Comparison of ENCODE assay signal across 24 cellular contexts in genomic region chr10:9605231-9605630, GRCh38.
"Had no signal": no experiment of that assay in that cellular context is flagged by ENCODE, and none has a peak within 500 bp of the region (broad histone marks: within the 10 kb centered on the region; RNA-seq: fewer than 3 reads in every experiment).

No MANE protein-coding gene starts in this region.

- H3K27me3 ChIP-seq: adrenal gland, tibial artery had no signal

- H3K4me3 Mint-ChIP-seq: activated naive CD8-positive, alpha-beta T cell; activated T-cell treated with anti-CD3 and anti-CD28 coated beads, Interleukin-2, amount 50 U/mL, for 4 hours; dendritic cell treated with granulocyte-macrophage colony-stimulating factor and Interleukin-4, amounts not matched to agents 40 ng/mL and 50 ng/mL, for 4 days; memory B cell; naive B cell; stimulated activated naive CD8-positive, alpha-beta T cell treated with anti-CD3 and anti-CD28 coated beads, Interleukin-15, Interleukin-2, amounts not matched to agents 100 ng/mL and 50 ng/mL, for 24 hours; T-helper 17 cell had no signal

- H3K27ac ChIP-seq: adrenal gland, tibial artery had no signal

- ATAC-seq: activated T-cell treated with anti-CD3 and anti-CD28 coated beads, Interleukin-2, amount 50 U/mL, for 4 hours; mucosa of descending colon; T-helper 17 cell had no signal

- DNase-seq: activated CD4-positive, alpha-beta T cell treated with anti-CD3 and anti-CD28 coated beads for 4 hours; activated CD4-positive, alpha-beta T cell treated with anti-CD3 and anti-CD28 coated beads, Interleukin-2, amount 50 U/mL, for 48 hours; activated CD4-positive, CD25-positive, alpha-beta regulatory T cell; activated CD8-positive, alpha-beta memory T cell treated with anti-CD3 and anti-CD28 coated beads, Interleukin-2, amount 50 U/mL, for 48 hours; activated naive CD4-positive, alpha-beta T cell; activated T-cell treated with anti-CD3 and anti-CD28 coated beads, Interleukin-2, amount 50 U/mL, for 4 hours; adrenal gland; effector CD8-positive, alpha-beta T cell; erythroblast; hippocampal formation; mucosa of descending colon; naive B cell; posterior cingulate gyrus; retina; stimulated activated CD4-positive, alpha-beta T cell treated with anti-CD3 and anti-CD28 coated beads, Interleukin-12 subunit alpha, Interleukin-12 subunit beta, amount 100 ng/mL, for 4 hours; stimulated activated CD4-positive, alpha-beta T cell treated with anti-CD3 and anti-CD28 coated beads, Interleukin-4, amount 100 ng/mL, for 4 hours; SW 1271; T-helper 17 cell; tibial artery had no signal

- H3K27me3 Mint-ChIP-seq: dendritic cell treated with granulocyte-macrophage colony-stimulating factor and Interleukin-4, amounts not matched to agents 40 ng/mL and 50 ng/mL, for 4 days; memory B cell; naive B cell had no signal

- H3K36me3 ChIP-seq: adrenal gland, tibial artery had no signal

- H3K4me3 ChIP-seq: adrenal gland, mucosa of descending colon, tibial artery had no signal

- H3K9me3 ChIP-seq: adrenal gland, mucosa of descending colon, tibial artery had no signal

- H3K4me1 Mint-ChIP-seq: memory B cell, naive B cell, T-helper 17 cell had no signal

- H3K9me3 Mint-ChIP-seq: activated T-cell treated with anti-CD3 and anti-CD28 coated beads, Interleukin-2, amount 50 U/mL, for 4 hours; activated T-helper 2 cell treated with anti-CD3 and anti-CD28 coated beads, Interferon-gamma antibody, Interleukin-2, Interleukin-4, amounts not matched to agents 10 μg/mL and 5 μg/mL and 100 μg/mL, durations not matched to agents 14 hours and 24 hours and 36 hours; dendritic cell treated with granulocyte-macrophage colony-stimulating factor and Interleukin-4, amounts not matched to agents 40 ng/mL and 50 ng/mL, for 4 days had no signal

- H3K36me3 Mint-ChIP-seq: activated naive CD8-positive, alpha-beta T cell; memory B cell; naive B cell had no signal

- H3K4me1 ChIP-seq: adrenal gland, tibial artery had no signal

- H3K27ac Mint-ChIP-seq: activated naive CD8-positive, alpha-beta T cell; activated T-helper 2 cell treated with anti-CD3 and anti-CD28 coated beads, Interferon-gamma antibody, Interleukin-2, Interleukin-4, amounts not matched to agents 10 μg/mL and 5 μg/mL and 100 μg/mL, durations not matched to agents 14 hours and 24 hours and 36 hours; dendritic cell treated with granulocyte-macrophage colony-stimulating factor and Interleukin-4, amounts not matched to agents 40 ng/mL and 50 ng/mL, for 4 days; memory B cell; naive B cell; stimulated activated naive CD8-positive, alpha-beta T cell treated with anti-CD3 and anti-CD28 coated beads, Interleukin-15, Interleukin-2, amounts not matched to agents 100 ng/mL and 50 ng/mL, for 24 hours; T-helper 17 cell had no signal
